Comparison of ENCODE assay signal across 8 cellular contexts in the genomic region with DNA sequence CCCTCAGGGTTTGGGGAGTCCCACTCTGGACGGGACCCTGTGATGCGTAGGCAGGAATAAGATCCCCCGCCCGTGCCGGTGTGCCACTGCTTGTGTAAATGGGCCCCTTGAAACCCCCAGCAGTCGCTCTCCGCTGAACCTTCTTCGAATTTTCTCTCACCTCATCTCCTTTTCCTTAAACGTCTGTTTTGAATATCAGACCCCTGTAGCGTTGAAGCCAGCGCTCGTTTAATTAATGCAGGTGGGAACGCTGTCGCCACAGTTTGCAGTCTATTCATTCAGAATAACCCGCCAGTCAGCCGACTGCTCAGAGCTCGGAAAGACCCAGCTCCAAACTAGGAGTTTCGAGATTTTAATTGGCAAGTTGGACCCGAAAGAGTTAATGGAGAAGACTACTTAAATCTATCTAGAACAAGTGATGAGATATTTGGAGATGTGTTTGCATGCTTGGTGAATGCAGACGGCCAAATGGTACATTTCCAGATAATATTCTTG. TPM values are rescaled to one million over a fixed set of nuclear protein-coding genes. Genes with fewer than 3 reads are reported as not detected.
DNase-seq lines count a peak whose midpoint lies in the region; ATAC-seq and TF ChIP-seq lines count a peak whose summit lies in the region.

No MANE protein-coding gene starts in this region.

- peaks cover 20% of the 10 kb centered on the region for H3K36me3 ChIP-seq in WERI-Rb-1

- H3K4me3 ChIP-seq in WERI-Rb-1 (ENCODE audit: low read depth, low read length) (peak overlapping the region; percentile 87), skeletal muscle cell (ENCODE audit: low read depth, low read length) (peak overlapping the region; percentile 73)

- peak; percentile 13 for ATAC-seq in HG03039 (IDR thresholded peaks at IDR 0.05; ENCODE audit: unreplicated experiment)

- no peaks in the 10 kb centered on the region for H3K9me3 ChIP-seq in WERI-Rb-1 (ENCODE audit: severe bottlenecking)

- H3K27me3 ChIP-seq in WERI-Rb-1 (ENCODE audit: insufficient read depth, low read depth, severe bottlenecking) = no peaks in the 10 kb centered on the region

- no peak for TF ChIP-seq CTCF in WERI-Rb-1 (IDR thresholded peaks at IDR 0.05; ENCODE audit: low read depth, low read length)

- DNase-seq in NCI-H82 (lab: John Stamatoyannopoulos, UW) (peak; percentile 51), NCI-H82 treated with DMSO at 0.1 percent for 48 hours (lab: John Stamatoyannopoulos, UW; ENCODE audit: unreplicated experiment) (no peak), WERI-Rb-1 (no peak), glomerular visceral epithelial cell (ENCODE audit: extremely low spot score) (peak; percentile 11), skeletal muscle cell (ENCODE audit: low read depth) (no peak), NOMO-1 treated with DMSO at 0.1 percent for 48 hours (lab: John Stamatoyannopoulos, UW; ENCODE audit: unreplicated experiment) (no peak), mesenteric fat pad (ENCODE audit: low spot score) (no peak)

- H3K27ac ChIP-seq in WERI-Rb-1 = peak overlapping the region; percentile 75

RNA-seq across cellular contexts. Expression of a gene that starts 0.7 kb away (rescaled TPM):
- 36.0 TPM for total RNA-seq in mesenteric fat pad

Comparison
In these comparisons a context has a peak if more than half of its experiments do, and no peak if none do; other contexts are left out.
1. DNase-seq: peak in NCI-H82 (single experiment) and glomerular visceral epithelial cell (single experiment); none in NCI-H82 treated with DMSO at 0.1 percent for 48 hours (single experiment), WERI-Rb-1 (single experiment), skeletal muscle cell (single experiment), NOMO-1 treated with DMSO at 0.1 percent for 48 hours (single experiment) and mesenteric fat pad (single experiment).